In genomic region chr11:112238041-112238440, GRCh38 we compare ENCODE assay signal across 1 cellular context.
TF ChIP-seq lines count a peak whose summit lies in the region.

No MANE protein-coding gene starts in this region.

TF ChIP-seq in HEK293, 187 proteins besides CTCF, POLR2A, EP300 and RAD21 (continued from another document and continues in another):
- TF ChIP-seq ZNF155 (tag by site-specific recombination; IDR thresholded peaks at IDR 0.05) = no peak
- TF ChIP-seq ZSCAN4 (tag by site-specific recombination; IDR thresholded peaks at IDR 0.05) = no peak
- TF ChIP-seq ZFP3 (tag by site-specific recombination; IDR thresholded peaks at IDR 0.05; ENCODE audit: low read depth) = no peak
- TF ChIP-seq ZNF211 (tag by site-specific recombination; IDR thresholded peaks at IDR 0.05; ENCODE audit: low read depth) = no peak
- TF ChIP-seq ZNF433 (tag by site-specific recombination; IDR thresholded peaks at IDR 0.05; ENCODE audit: low read depth) = no peak
- TF ChIP-seq ZNF658 (tag by site-specific recombination; IDR thresholded peaks at IDR 0.05) = no peak
- TF ChIP-seq ZNF571 (tag by site-specific recombination; IDR thresholded peaks at IDR 0.05) = no peak
- no peak for TF ChIP-seq ZNF423 (tag by site-specific recombination; IDR thresholded peaks at IDR 0.05)
- no peak for TF ChIP-seq ZBTB49 (tag by site-specific recombination; IDR thresholded peaks at IDR 0.05; ENCODE audit: low read depth)
- TF ChIP-seq SALL2 (tag by site-specific recombination; IDR thresholded peaks at IDR 0.05; ENCODE audit: borderline replicate concordance) = no peak
- TF ChIP-seq WT1 (tag by site-specific recombination; IDR thresholded peaks at IDR 0.05) = peak; percentile 84
- no peak for TF ChIP-seq ZNF555 (tag by site-specific recombination; conservative IDR thresholded peaks at IDR 0.05)
- no peak for TF ChIP-seq ZBTB8A (tag by site-specific recombination; IDR thresholded peaks at IDR 0.05)
- TF ChIP-seq ZNF223 (tag by site-specific recombination; IDR thresholded peaks at IDR 0.05) = no peak
- no peak for TF ChIP-seq ZNF175 (tag by site-specific recombination; IDR thresholded peaks at IDR 0.05)
- TF ChIP-seq FEZF1 (tag by site-specific recombination; IDR thresholded peaks at IDR 0.05) = peak; percentile 93
- TF ChIP-seq MZF1 (tag by site-specific recombination; IDR thresholded peaks at IDR 0.05; ENCODE audit: borderline replicate concordance) = no peak
- TF ChIP-seq ZBTB17 (tag by site-specific recombination; IDR thresholded peaks at IDR 0.05) = peak; percentile 41; the same call in 1 of the 2 replicates
- TF ChIP-seq ZSCAN18 (tag by site-specific recombination; IDR thresholded peaks at IDR 0.05) = no peak
- TF ChIP-seq ZNF302 (tag by site-specific recombination; IDR thresholded peaks at IDR 0.05; ENCODE audit: low read depth) = no peak
- TF ChIP-seq ZNF335 (tag by site-specific recombination; conservative IDR thresholded peaks at IDR 0.05) = no peak
- TF ChIP-seq KLF16 (tag by site-specific recombination; IDR thresholded peaks at IDR 0.05) = no peak
- TF ChIP-seq PRDM2 (tag by site-specific recombination; IDR thresholded peaks at IDR 0.05; ENCODE audit: borderline replicate concordance) = no peak
- no peak for TF ChIP-seq ZNF16 (tag by site-specific recombination; IDR thresholded peaks at IDR 0.05; ENCODE audit: low read depth)
- no peak for TF ChIP-seq ZNF112 (tag by site-specific recombination; IDR thresholded peaks at IDR 0.05)
- TF ChIP-seq ZNF133 (tag by site-specific recombination; IDR thresholded peaks at IDR 0.05) = no peak
- no peak for TF ChIP-seq GLI4 (tag by site-specific recombination; IDR thresholded peaks at IDR 0.05)
- no peak; the same call in 1 of the 2 replicates for TF ChIP-seq ZEB2 (tag by site-specific recombination; IDR thresholded peaks at IDR 0.05)
- peak; percentile 39; the same call in 1 of the 2 replicates for TF ChIP-seq ZNF18 (tag by site-specific recombination; IDR thresholded peaks at IDR 0.05)
- no peak for TF ChIP-seq KLF9 (tag by site-specific recombination; IDR thresholded peaks at IDR 0.05; ENCODE audit: low read depth)
- TF ChIP-seq ZFP37 (tag by site-specific recombination; IDR thresholded peaks at IDR 0.05) = no peak
- no peak for TF ChIP-seq ZNF324 (tag by site-specific recombination; IDR thresholded peaks at IDR 0.05)
- peak; percentile 52; the same call in 1 of the 2 replicates for TF ChIP-seq PRDM10 (tag by site-specific recombination; IDR thresholded peaks at IDR 0.05)
- no peak for TF ChIP-seq ZSCAN23 (tag by site-specific recombination; IDR thresholded peaks at IDR 0.05)
- no peak for TF ChIP-seq ZNF626 (tag by site-specific recombination; IDR thresholded peaks at IDR 0.05)
- TF ChIP-seq ZSCAN16 (tag by site-specific recombination; IDR thresholded peaks at IDR 0.05) = no peak
- no peak for TF ChIP-seq ZBTB21 (tag by site-specific recombination; IDR thresholded peaks at IDR 0.05)
- TF ChIP-seq ZNF654 (tag by site-specific recombination; IDR thresholded peaks at IDR 0.05; ENCODE audit: low read depth) = no peak
- no peak for TF ChIP-seq ZNF426 (tag by site-specific recombination; IDR thresholded peaks at IDR 0.05)
- no peak for TF ChIP-seq ZNF132 (tag by site-specific recombination; IDR thresholded peaks at IDR 0.05; ENCODE audit: borderline replicate concordance)
- no peak for TF ChIP-seq ZNF19 (tag by site-specific recombination; IDR thresholded peaks at IDR 0.05; ENCODE audit: low read depth)
- TF ChIP-seq ZNF777 (tag by site-specific recombination; IDR thresholded peaks at IDR 0.05; ENCODE audit: borderline replicate concordance) = no peak
- no peak for TF ChIP-seq MYNN (tag by site-specific recombination; IDR thresholded peaks at IDR 0.05; ENCODE audit: borderline replicate concordance)
- TF ChIP-seq ZNF704 (tag by site-specific recombination; IDR thresholded peaks at IDR 0.05) = no peak
- peak; percentile 63 for TF ChIP-seq ZNF629 (tag by site-specific recombination; IDR thresholded peaks at IDR 0.05)
- TF ChIP-seq ZNF354C (tag by site-specific recombination; IDR thresholded peaks at IDR 0.05; ENCODE audit: borderline replicate concordance, low read depth) = no peak
- TF ChIP-seq ZNF114 (tag by site-specific recombination; IDR thresholded peaks at IDR 0.05) = no peak
- TF ChIP-seq ZNF10 (tag by site-specific recombination; IDR thresholded peaks at IDR 0.05) = peak; percentile 29; the same call in 1 of the 2 replicates
- peak; percentile 77; the same call in 1 of the 2 replicates for TF ChIP-seq GFI1B (tag by site-specific recombination; IDR thresholded peaks at IDR 0.05)
